In the genomic region with DNA sequence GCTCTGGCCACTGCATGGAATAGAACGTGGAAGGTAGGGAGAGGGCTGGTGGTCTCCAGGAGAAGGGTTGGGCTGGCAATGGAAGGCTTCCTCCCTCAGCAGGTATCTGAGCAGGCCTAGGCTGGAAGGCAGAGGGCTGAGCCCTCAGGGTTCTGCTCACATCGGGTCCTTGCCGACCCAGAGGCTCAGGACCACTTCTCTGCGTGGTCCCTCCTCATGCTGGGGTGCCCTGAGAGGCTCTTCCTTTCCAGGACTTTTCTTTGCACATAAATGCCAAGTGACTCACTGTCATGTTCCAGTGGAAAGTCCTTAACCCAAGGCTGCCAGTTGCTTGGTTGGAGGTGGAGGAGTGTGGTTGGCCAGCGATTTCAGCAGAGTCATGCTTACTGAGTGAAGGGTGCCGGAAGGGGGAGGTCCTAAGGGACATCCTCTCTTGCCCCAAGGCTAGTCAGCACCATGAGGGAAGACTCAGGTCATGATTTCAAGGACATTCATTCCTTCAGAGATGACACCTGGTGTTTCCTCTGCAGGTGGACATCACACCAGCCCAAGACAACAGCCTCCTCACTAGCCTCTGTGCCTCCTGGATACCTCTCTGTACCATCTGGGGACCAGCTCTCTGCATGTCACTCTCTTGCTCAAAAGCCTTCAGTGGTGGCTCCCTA, we compare ENCODE assay signal across 8 cellular contexts. TPM values are rescaled to one million over a fixed set of nuclear protein-coding genes. Genes with fewer than 3 reads are reported as not detected.
DNase-seq lines count a peak whose midpoint lies in the region; ATAC-seq and TF ChIP-seq lines count a peak whose summit lies in the region.

No MANE protein-coding gene starts in this region.

- no peaks in the 10 kb centered on the region for H3K9me3 Mint-ChIP-seq in activated CD4-positive, alpha-beta T cell treated with anti-CD3 and anti-CD28 coated beads, Interleukin-2, amount 10 ng/mL, durations not matched to agents 7 days and 5 days
- no peaks in the 10 kb centered on the region for H3K9me3 Mint-ChIP-seq in natural killer cell

- peaks cover 44% of the 10 kb centered on the region for H3K4me1 Mint-ChIP-seq in activated CD4-positive, alpha-beta T cell treated with anti-CD3 and anti-CD28 coated beads, Interleukin-2, amount 10 ng/mL, durations not matched to agents 7 days and 5 days
- peaks cover 26 to 31% of the 10 kb centered on the region in 2 donors for H3K4me1 Mint-ChIP-seq in natural killer cell

- H3K36me3 Mint-ChIP-seq in activated CD4-positive, alpha-beta T cell treated with anti-CD3 and anti-CD28 coated beads, Interleukin-2, amount 10 ng/mL, durations not matched to agents 7 days and 5 days (ENCODE audit: low read depth): peaks cover 22% of the 10 kb centered on the region
- H3K36me3 Mint-ChIP-seq in natural killer cell: no peaks in the 10 kb centered on the region

- intact Hi-C loops in natural killer cell (cut with micrococcal nuclease): no loop called here

- no peak overlapping the region for H3K4me3 Mint-ChIP-seq in activated CD4-positive, alpha-beta T cell treated with anti-CD3 and anti-CD28 coated beads, Interleukin-2, amount 10 ng/mL, durations not matched to agents 7 days and 5 days
- H3K4me3 Mint-ChIP-seq in natural killer cell: no peak overlapping the region

- DNase-seq in activated CD4-positive, alpha-beta T cell treated with anti-CD3 and anti-CD28 coated beads, Interleukin-2, amount 10 ng/mL, durations not matched to agents 7 days and 5 days: no peak
- no peak for DNase-seq in activated CD4-positive, alpha-beta T cell treated with anti-CD3 and anti-CD28 coated beads, Interleukin-2, amount 50 U/mL, for 4 hours
- DNase-seq in NOMO-1 treated with DMSO at 0.1 percent for 48 hours (lab: John Stamatoyannopoulos, UW; ENCODE audit: unreplicated experiment) (peak; percentile 95), brain microvascular endothelial cell (peak; percentile 83), natural killer cell (no peak), Ammon's horn (ENCODE audit: low spot score) (no peak)

- TF ChIP-seq CTCF in brain microvascular endothelial cell (IDR thresholded peaks at IDR 0.05; ENCODE audit: low read depth, low read length, missing control alignments) (no peak), natural killer cell (IDR thresholded peaks at IDR 0.05) (no peak)

- POLR2A ChIA-PET in activated CD4-positive, alpha-beta T cell treated with anti-CD3 and anti-CD28 coated beads, Interleukin-2, amount 10 ng/mL, durations not matched to agents 7 days and 5 days (lab: Charles Lee): no interaction called here

- in situ Hi-C loops in brain microvascular endothelial cell (cut with HindIII; ENCODE audit: low pct_ligation_motif_present, low sequenced_read_pairs): no loop called here

- peak overlapping the region; percentile 50 for H3K27ac Mint-ChIP-seq in activated CD4-positive, alpha-beta T cell treated with anti-CD3 and anti-CD28 coated beads, Interleukin-2, amount 10 ng/mL, durations not matched to agents 7 days and 5 days
- peak overlapping the region; percentile 35 to 41 for H3K27ac Mint-ChIP-seq in natural killer cell

- H3K36me3 ChIP-seq in brain microvascular endothelial cell (replicated peaks): no peaks in the 10 kb centered on the region

- H3K27ac ChIP-seq in brain microvascular endothelial cell: peak overlapping the region; percentile 58

- no peaks in the 10 kb centered on the region for H3K27me3 ChIP-seq in brain microvascular endothelial cell (replicated peaks)

- H3K4me3 ChIP-seq in brain microvascular endothelial cell (ENCODE audit: low read depth, low read length): no peak overlapping the region

- CTCF ChIA-PET in activated CD4-positive, alpha-beta T cell treated with anti-CD3 and anti-CD28 coated beads, Interleukin-2, amount 10 ng/mL, durations not matched to agents 7 days and 5 days (lab: Charles Lee): interaction anchor here (0.8 to 1.0 kb wide), 2 partner anchors 9 to 21 kb away, joined by 3 to 4 read pairs; partner anchors contain the start of gene SLC6A6

- no peaks in the 10 kb centered on the region for H3K27me3 Mint-ChIP-seq in activated CD4-positive, alpha-beta T cell treated with anti-CD3 and anti-CD28 coated beads, Interleukin-2, amount 10 ng/mL, durations not matched to agents 7 days and 5 days
- no peaks in the 10 kb centered on the region for H3K27me3 Mint-ChIP-seq in natural killer cell (ENCODE audit: low read depth in 2 of 2)

- ATAC-seq in natural killer cell (peak; percentile 89), HG03378 (IDR thresholded peaks at IDR 0.05; ENCODE audit: unreplicated experiment) (no peak), GM18520 (IDR thresholded peaks at IDR 0.05; ENCODE audit: unreplicated experiment) (no peak)

RNA-seq across cellular contexts. Expression of gene SLC6A6, which starts 8.2 kb away (rescaled TPM):
- total RNA-seq in activated CD4-positive, alpha-beta T cell treated with anti-CD3 and anti-CD28 coated beads, Interleukin-2, amount 10 ng/mL, durations not matched to agents 7 days and 5 days: 10 to 100 TPM; 42.0 to 43.1 TPM
- 10 to 100 TPM; 43.7 to 55.4 (median 50.1) TPM for total RNA-seq in natural killer cell

Comparison
In these comparisons a context has a peak if more than half of its experiments do, and no peak if none do; other contexts are left out.
1. DNase-seq: peak in NOMO-1 treated with DMSO at 0.1 percent for 48 hours (single experiment) and brain microvascular endothelial cell (single experiment); none in activated CD4-positive, alpha-beta T cell treated with anti-CD3 and anti-CD28 coated beads, Interleukin-2, amount 10 ng/mL, durations not matched to agents 7 days and 5 days (single experiment), activated CD4-positive, alpha-beta T cell treated with anti-CD3 and anti-CD28 coated beads, Interleukin-2, amount 50 U/mL, for 4 hours (0 of 2), natural killer cell (single experiment) and Ammon's horn (single experiment).
2. ATAC-seq: peak in natural killer cell (3 of 3); none in HG03378 (single experiment) and GM18520 (single experiment).